In genomic region chr10:27770181-27770580, GRCh38 we compare ENCODE assay signal across 10 cellular contexts.
"Had no signal": no experiment of that assay in that cellular context is flagged by ENCODE, and none has a peak within 500 bp of the region (broad histone marks: within the 10 kb centered on the region; RNA-seq: fewer than 3 reads in every experiment).

No MANE protein-coding gene starts in this region.

- ATAC-seq: GM23338 had no signal

- H3K9ac ChIP-seq: KMS-11 had no signal

- H3K4me3 ChIP-seq: GM23338 had no signal

- DNase-seq: H9, HCEC 1CT, HFFc6, IMR-90, KBM-7 had no signal

- H2AFZ ChIP-seq: GM23338 had no signal

- FAIRE-seq: H1, H54 had no signal

- H3K4me2 ChIP-seq: GM23338, KMS-11 had no signal

- H3K27ac ChIP-seq: HL-60, KMS-11 had no signal
